In the genomic region with DNA sequence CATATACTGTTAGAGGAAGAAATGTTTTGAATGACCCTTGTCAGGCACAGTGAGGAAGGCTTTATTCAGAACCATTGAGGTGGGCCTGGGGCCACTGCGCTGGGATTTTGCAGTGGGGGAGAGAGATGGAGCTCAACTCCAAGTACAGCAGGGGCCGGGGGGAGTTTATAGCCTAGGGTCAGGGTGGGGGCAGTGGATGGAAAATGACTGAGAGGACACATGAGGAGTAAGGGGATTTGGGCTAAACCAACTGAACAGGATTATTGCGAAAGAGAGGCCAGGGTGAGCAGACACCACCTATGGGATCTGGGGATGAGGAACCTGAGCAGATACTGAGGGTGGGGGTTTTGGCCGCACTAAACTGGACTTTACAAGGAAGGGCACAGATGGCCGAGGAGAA, we compare ENCODE assay signal across 1 cellular context.
TF ChIP-seq lines count a peak whose summit lies in the region.

No MANE protein-coding gene starts in this region.

TF ChIP-seq in K562, 482 proteins besides CTCF, POLR2A, EP300 and RAD21:
- no peak for TF ChIP-seq PHF20 (IDR thresholded peaks at IDR 0.05; ENCODE audit: partially characterized antibody)
- TF ChIP-seq CEBPB (tag; IDR thresholded peaks at IDR 0.05): peak; percentile 79
